In the genomic region with DNA sequence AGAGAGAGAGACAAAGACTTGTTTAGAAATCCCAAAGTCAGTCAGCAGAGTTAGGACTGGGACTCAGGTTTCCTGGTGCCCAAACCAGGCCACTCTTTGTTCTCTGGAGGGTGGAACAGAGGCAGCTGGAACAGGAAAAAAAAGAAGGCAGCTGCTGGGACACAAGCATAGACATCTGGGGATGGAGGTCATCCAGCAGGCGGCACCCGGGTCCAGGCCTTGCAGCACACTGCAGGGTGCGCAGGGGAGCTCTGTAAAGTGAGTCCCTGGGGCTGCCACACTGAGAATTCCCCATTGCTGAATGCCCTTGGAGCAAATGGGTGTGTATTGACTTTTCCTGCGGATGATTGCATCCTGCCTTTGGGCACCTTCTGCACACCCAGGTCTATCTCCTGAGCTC, we compare ENCODE assay signal across 19 cellular contexts.
DNase-seq lines count a peak whose midpoint lies in the region; ATAC-seq and TF ChIP-seq lines count a peak whose summit lies in the region.
"Had no signal": no experiment of that assay in that cellular context is flagged by ENCODE, and none has a peak within 500 bp of the region (broad histone marks: within the 10 kb centered on the region; RNA-seq: fewer than 3 reads in every experiment).

No MANE protein-coding gene starts in this region.

- BruUV-seq in Panc1 (replicated peaks; lab: Mats Ljungman, UMichigan), result no TSS peak

- intact Hi-C loops in Panc1 (cut with micrococcal nuclease; ENCODE audit: unreplicated experiment), result loop anchor here (5.0 kb wide), 1 partner anchor 322 kb away; no protein-coding TSS in a partner anchor
- intact Hi-C loops in testis (cut with DNase I; ENCODE audit: low total_unique reads), result no loop called here

- H3K36me3 ChIP-seq in MG63 (no peaks in the 10 kb centered on the region), Panc1 (ENCODE audit: control insufficient read depth, insufficient read depth, low read length) (no peaks in the 10 kb centered on the region), testis (ENCODE audit: low read depth, missing control alignments) (no peaks in the 10 kb centered on the region)
- H3K36me3 ChIP-seq: cardiac muscle cell, left ventricle myocardium inferior, neutrophil, thoracic aorta had no signal

- H3K4me3 ChIP-seq in MG63 (no peak overlapping the region), Panc1 (ENCODE audit: low read depth in 2 of 2, low read length in 2 of 2) (no peak overlapping the region), testis (no peak overlapping the region)
- H3K4me3 ChIP-seq: cardiac muscle cell, GM23338, left ventricle myocardium inferior, mucosa of descending colon, thoracic aorta had no signal

- in situ Hi-C loops in Panc1 (cut with HindIII; ENCODE audit: low pct_unique_long_range_greater_than_20kb, low sequenced_read_pairs), result no loop called here

- WGBS in testis, 2 donors, result 56 to 80% methylated on average over 4 of the region's 4 CpGs

- no peak for TF ChIP-seq POLR2A in testis (IDR thresholded peaks at IDR 0.05)

- POLR2A ChIA-PET in Panc1 (lab: Charles Lee), result no interaction called here

- H3K9me3 ChIP-seq in MG63 (no peaks in the 10 kb centered on the region), Panc1 (ENCODE audit: control insufficient read depth, insufficient read depth, low read depth, low read length) (no peaks in the 10 kb centered on the region), testis (no peaks in the 10 kb centered on the region)
- H3K9me3 ChIP-seq: left ventricle myocardium inferior, mucosa of descending colon, neutrophil, thoracic aorta had no signal

- TF ChIP-seq CTCF in Panc1 (IDR thresholded peaks at IDR 0.05) (peak; percentile 63), testis (IDR thresholded peaks at IDR 0.05) (no peak)

- CTCF ChIA-PET in Panc1 (lab: Charles Lee), result interaction anchor here (1.4 kb wide), 1 partner anchor 129 kb away, joined by 7 read pairs; no protein-coding TSS in a partner anchor

- peaks cover 5% of the 10 kb centered on the region; the same call in 1 of the 2 replicates for H3K4me1 ChIP-seq in Panc1 (ENCODE audit: control insufficient read depth, insufficient read depth, low read length)
- H3K4me1 ChIP-seq in testis, result no peaks in the 10 kb centered on the region

- peak; percentile 6 for DNase-seq in DMS53 (lab: John Stamatoyannopoulos, UW)
- DNase-seq in DMS53 treated with DMSO at 0.1 percent for 48 hours (lab: John Stamatoyannopoulos, UW; ENCODE audit: unreplicated experiment), result no peak
- DNase-seq in MG63, result peak; percentile 32
- DNase-seq in Panc1 (ENCODE audit: low read depth, low spot score), result no peak
- peak; percentile 19 for DNase-seq in medulla oblongata (ENCODE audit: extremely low spot score)
- DNase-seq in testis, result no peak
- DNase-seq: amniotic stem cell, left ventricle myocardium inferior, mucosa of descending colon, NCI-H1105 had no signal

- H3K27me3 ChIP-seq in MG63 (no peaks in the 10 kb centered on the region), Panc1 (ENCODE audit: control insufficient read depth, insufficient read depth, low read length) (peaks cover 15% of the 10 kb centered on the region; the same call in 1 of the 2 replicates), testis (no peaks in the 10 kb centered on the region)
- H3K27me3 ChIP-seq: cardiac muscle cell had no signal

- ATAC-seq in Panc1 (peak; percentile 74), HG03520 (IDR thresholded peaks at IDR 0.05; ENCODE audit: unreplicated experiment) (no peak), GM18502 (IDR thresholded peaks at IDR 0.05; ENCODE audit: poor library complexity, unreplicated experiment) (no peak)
- ATAC-seq: esophagus mucosa, GM23338, mucosa of descending colon had no signal

- H3K27ac ChIP-seq in Panc1 (ENCODE audit: low read length) (no peak overlapping the region), testis (no peak overlapping the region)
- H3K27ac ChIP-seq: 22Rv1, cardiac muscle cell, HL-60, left ventricle myocardium inferior, neutrophil, thoracic aorta had no signal

Comparison
In these comparisons a context has a peak if more than half of its experiments do, and no peak if none do; other contexts are left out.
1. DNase-seq: peak in DMS53 (single experiment), MG63 (single experiment) and medulla oblongata (single experiment); none in DMS53 treated with DMSO at 0.1 percent for 48 hours (single experiment), Panc1 (single experiment) and testis (single experiment).